16 cellular contexts compared by ENCODE assay signal in genomic region chr20:13396826-13397225, GRCh38.
"Had no signal": no experiment of that assay in that cellular context is flagged by ENCODE, and none has a peak within 500 bp of the region (broad histone marks: within the 10 kb centered on the region; RNA-seq: fewer than 3 reads in every experiment).

No MANE protein-coding gene starts in this region.

- H3K36me3 ChIP-seq: gastrocnemius medialis had no signal

- H3K4me1 ChIP-seq: gastrocnemius medialis, parathyroid adenoma had no signal

- ATAC-seq: gastrocnemius medialis; left colon; stimulated activated memory B cell treated with anti-CD40 and anti-IgM and Interleukin-4, amounts not matched to agents 10 μg/mL and 1 μg/mL and 100 μg/mL, for 72 hours had no signal

- H3K9me3 ChIP-seq: gastrocnemius medialis had no signal

- H3K4me3 ChIP-seq: gastrocnemius medialis, lung had no signal

- H3K9me3 Mint-ChIP-seq: activated B cell treated with CpG ODN at 0.5 μM for 24 hours; activated CD4-positive, alpha-beta T cell treated with anti-CD3 and anti-CD28 coated beads, Interleukin-2, amount 10 ng/mL, durations not matched to agents 7 days and 5 days; dendritic cell treated with granulocyte-macrophage colony-stimulating factor and Interleukin-4, amounts not matched to agents 40 ng/mL and 50 ng/mL, for 4 days; naive B cell; stimulated activated memory B cell treated with anti-CD40 and anti-IgM and Interleukin-4, amounts not matched to agents 10 μg/mL and 1 μg/mL and 100 μg/mL, for 72 hours had no signal

- H3K27me3 ChIP-seq: gastrocnemius medialis had no signal

- DNase-seq: activated B cell treated with CpG ODN at 0.5 μM for 24 hours; activated CD4-positive, alpha-beta T cell treated with anti-CD3 and anti-CD28 coated beads, Interleukin-2, amount 10 ng/mL, durations not matched to agents 7 days and 5 days; activated CD8-positive, alpha-beta memory T cell treated with anti-CD3 and anti-CD28 coated beads for 24 hours; activated naive CD8-positive, alpha-beta T cell treated with anti-CD3 and anti-CD28 coated beads, Interleukin-2, amount 10 ng/mL, durations not matched to agents 7 days and 5 days; effector memory CD4-positive, alpha-beta T cell; gastrocnemius medialis; left colon; naive B cell; stimulated activated CD4-positive, alpha-beta T cell treated with anti-CD3 and anti-CD28 coated beads, Interleukin-2, amount 100 ng/mL, for 48 hours; substantia nigra; trophoblast cell had no signal

- H3K4me1 Mint-ChIP-seq: activated B cell treated with CpG ODN at 0.5 μM for 24 hours; activated CD4-positive, alpha-beta T cell treated with anti-CD3 and anti-CD28 coated beads, Interleukin-2, amount 10 ng/mL, durations not matched to agents 7 days and 5 days; naive B cell; stimulated activated memory B cell treated with anti-CD40 and anti-IgM and Interleukin-4, amounts not matched to agents 10 μg/mL and 1 μg/mL and 100 μg/mL, for 72 hours had no signal

- H3K27me3 Mint-ChIP-seq: activated B cell treated with CpG ODN at 0.5 μM for 24 hours; activated CD4-positive, alpha-beta T cell treated with anti-CD3 and anti-CD28 coated beads, Interleukin-2, amount 10 ng/mL, durations not matched to agents 7 days and 5 days; activated naive CD8-positive, alpha-beta T cell treated with anti-CD3 and anti-CD28 coated beads, Interleukin-2, amount 10 ng/mL, durations not matched to agents 7 days and 5 days; dendritic cell treated with granulocyte-macrophage colony-stimulating factor and Interleukin-4, amounts not matched to agents 40 ng/mL and 50 ng/mL, for 4 days; naive B cell; stimulated activated memory B cell treated with anti-CD40 and anti-IgM and Interleukin-4, amounts not matched to agents 10 μg/mL and 1 μg/mL and 100 μg/mL, for 72 hours had no signal

- H3K27ac ChIP-seq: epithelial cell of prostate, gastrocnemius medialis, parathyroid adenoma had no signal

- H3K27ac Mint-ChIP-seq: activated B cell treated with CpG ODN at 0.5 μM for 24 hours; activated CD4-positive, alpha-beta T cell treated with anti-CD3 and anti-CD28 coated beads, Interleukin-2, amount 10 ng/mL, durations not matched to agents 7 days and 5 days; activated naive CD8-positive, alpha-beta T cell treated with anti-CD3 and anti-CD28 coated beads, Interleukin-2, amount 10 ng/mL, durations not matched to agents 7 days and 5 days; dendritic cell treated with granulocyte-macrophage colony-stimulating factor and Interleukin-4, amounts not matched to agents 40 ng/mL and 50 ng/mL, for 4 days; stimulated activated memory B cell treated with anti-CD40 and anti-IgM and Interleukin-4, amounts not matched to agents 10 μg/mL and 1 μg/mL and 100 μg/mL, for 72 hours had no signal

- H3K4me3 Mint-ChIP-seq: activated B cell treated with CpG ODN at 0.5 μM for 24 hours; activated CD4-positive, alpha-beta T cell treated with anti-CD3 and anti-CD28 coated beads, Interleukin-2, amount 10 ng/mL, durations not matched to agents 7 days and 5 days; activated naive CD8-positive, alpha-beta T cell treated with anti-CD3 and anti-CD28 coated beads, Interleukin-2, amount 10 ng/mL, durations not matched to agents 7 days and 5 days; dendritic cell treated with granulocyte-macrophage colony-stimulating factor and Interleukin-4, amounts not matched to agents 40 ng/mL and 50 ng/mL, for 4 days; naive B cell; stimulated activated memory B cell treated with anti-CD40 and anti-IgM and Interleukin-4, amounts not matched to agents 10 μg/mL and 1 μg/mL and 100 μg/mL, for 72 hours had no signal
